Comparison of ENCODE assay signal across 13 cellular contexts in genomic region chr7:26368542-26368941, GRCh38.
DNase-seq lines count a peak whose midpoint lies in the region; ATAC-seq and TF ChIP-seq lines count a peak whose summit lies in the region.
"Had no signal": no experiment of that assay in that cellular context is flagged by ENCODE, and none has a peak within 500 bp of the region (broad histone marks: within the 10 kb centered on the region; RNA-seq: fewer than 3 reads in every experiment).

No MANE protein-coding gene starts in this region.

- H3K9me3 ChIP-seq in Panc1 (ENCODE audit: control insufficient read depth, insufficient read depth, low read depth, low read length), result no peaks in the 10 kb centered on the region
- no peaks in the 10 kb centered on the region for H3K9me3 ChIP-seq in ovary

- no peak for TF ChIP-seq POLR2A in ovary (IDR thresholded peaks at IDR 0.05)

- WGBS in ovary, 3 donors, result 61 to 65% (median 65%) methylated on average over 2 of the region's 2 CpGs

- intact Hi-C loops in Panc1 (cut with micrococcal nuclease; ENCODE audit: unreplicated experiment), result loop anchor here (10.0 kb wide), 1 partner anchor 184 kb away; no protein-coding TSS in a partner anchor
- intact Hi-C loops in Right ventricle myocardium inferior (cut with DNase I), result loop anchor here (5.0 kb wide), 1 partner anchor 794 kb away; no protein-coding TSS in a partner anchor
- intact Hi-C loops in ovary (cut with DNase I), result loop anchor here (5.0 to 10.0 kb wide), 6 partner anchors 274 to 794 kb away; partner anchors contain the start of gene HOXA7 (in 1 of the 4)

- DNase-seq in HT-29 (ENCODE audit: low spot score), result peak; percentile 21
- DNase-seq in Panc1 (ENCODE audit: low read depth, low spot score), result no peak
- DNase-seq in fibroblast of pulmonary artery (ENCODE audit: low read depth), result peak; percentile 16
- no peak for DNase-seq in Right ventricle myocardium inferior (ENCODE audit: missing footprints)
- DNase-seq in ovary, result no peak
- DNase-seq: activated T-cell treated with anti-CD3 and anti-CD28 coated beads for 4 hours, mesendoderm, NCI-H1436 treated with DMSO at 0.1 percent for 48 hours, nucleus accumbens had no signal

- ATAC-seq in Panc1, result no peak
- no peak for ATAC-seq in HG02981 (IDR thresholded peaks at IDR 0.05; ENCODE audit: unreplicated experiment)
- ATAC-seq in Right ventricle myocardium inferior, result no peak
- ATAC-seq in GM18511 (IDR thresholded peaks at IDR 0.05; ENCODE audit: unreplicated experiment), result no peak

- no TSS peak for BruUV-seq in Panc1 (replicated peaks; lab: Mats Ljungman, UMichigan)

- TF ChIP-seq CTCF in C4-2B (conservative IDR thresholded peaks at IDR 0.05) (peak; percentile 20), Panc1 (IDR thresholded peaks at IDR 0.05) (peak; percentile 10; the same call in 1 of the 2 replicates), fibroblast of pulmonary artery (IDR thresholded peaks at IDR 0.05; ENCODE audit: low read length, missing control alignments) (peak; percentile 2), ovary (IDR thresholded peaks at IDR 0.05) (no peak)

- no peak overlapping the region for H3K27ac ChIP-seq in C4-2B
- H3K27ac ChIP-seq in Panc1 (ENCODE audit: low read length), result no peak overlapping the region
- no peak overlapping the region for H3K27ac ChIP-seq in ovary
- H3K27ac ChIP-seq: skin epidermis had no signal

- CTCF ChIA-PET in Panc1 (lab: Charles Lee), result interaction anchor here (0.6 to 2.3 kb wide), 8 partner anchors 14 to 795 kb away, joined by 3 to 39 read pairs (median 3); no protein-coding TSS in a partner anchor

- H3K36me3 ChIP-seq in Panc1 (ENCODE audit: control insufficient read depth, insufficient read depth, low read length) (peaks cover 2% of the 10 kb centered on the region; the same call in 1 of the 2 replicates), ovary (no peaks in the 10 kb centered on the region)

- in situ Hi-C loops in Panc1 (cut with HindIII; ENCODE audit: low pct_unique_long_range_greater_than_20kb, low sequenced_read_pairs), result no loop called here

- H3K27me3 ChIP-seq in Panc1 (ENCODE audit: control insufficient read depth, insufficient read depth, low read length) (no peaks in the 10 kb centered on the region), ovary (no peaks in the 10 kb centered on the region)

- no peak for TF ChIP-seq EP300 in ovary (IDR thresholded peaks at IDR 0.05)

- H3K4me1 ChIP-seq in Panc1 (ENCODE audit: control insufficient read depth, insufficient read depth, low read length) (no peaks in the 10 kb centered on the region), ovary (ENCODE audit: insufficient read depth) (no peaks in the 10 kb centered on the region)

- no peak overlapping the region for H3K4me3 ChIP-seq in Panc1 (ENCODE audit: low read depth in 2 of 2, low read length in 2 of 2)
- no peak overlapping the region for H3K4me3 ChIP-seq in fibroblast of pulmonary artery (replicated peaks; ENCODE audit: low read depth, low read length)
- H3K4me3 ChIP-seq in ovary, result no peak overlapping the region
- H3K4me3 ChIP-seq: skin epidermis had no signal

- POLR2A ChIA-PET in Panc1 (lab: Charles Lee), result no interaction called here

Comparison
In these comparisons a context has a peak if more than half of its experiments do, and no peak if none do; other contexts are left out.
1. CTCF ChIP-seq: peak in C4-2B (single experiment), Panc1 (single experiment) and fibroblast of pulmonary artery (single experiment); none in ovary (0 of 3).
2. DNase-seq: peak in HT-29 (single experiment) and fibroblast of pulmonary artery (single experiment); none in Panc1 (single experiment), Right ventricle myocardium inferior (single experiment) and ovary (0 of 5).